Comparison of ENCODE assay signal across 36 cellular contexts in the genomic region with DNA sequence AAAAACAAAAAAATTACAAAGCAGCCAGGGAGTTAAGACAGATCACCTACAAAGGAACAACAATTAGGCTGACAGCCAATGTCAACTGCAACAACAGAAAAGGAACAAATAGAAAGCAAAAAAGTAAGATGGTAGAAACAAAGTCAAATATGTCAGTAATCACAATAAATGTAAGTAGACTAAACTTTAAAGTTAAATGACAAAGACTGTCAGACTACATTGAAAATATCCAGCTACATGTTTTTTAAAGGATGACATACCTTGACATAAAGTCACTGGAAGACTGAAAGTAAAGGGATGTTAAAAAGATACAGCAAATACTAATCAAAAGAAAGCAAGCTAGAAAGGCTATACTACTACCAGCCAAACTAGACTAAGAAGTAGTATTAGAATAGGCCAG. TPM values are rescaled to one million over a fixed set of nuclear protein-coding genes. Genes with fewer than 3 reads are reported as not detected.
"Had no signal": no experiment of that assay in that cellular context is flagged by ENCODE, and none has a peak within 500 bp of the region (broad histone marks: within the 10 kb centered on the region; RNA-seq: fewer than 3 reads in every experiment).

No MANE protein-coding gene starts in this region.

- H3K27me3 Mint-ChIP-seq: activated B cell treated with CpG ODN at 0.5 μM for 24 hours; activated CD4-positive, alpha-beta memory T cell treated with anti-CD3 and anti-CD28 coated beads, Interleukin-2, amount 10 ng/mL, durations not matched to agents 7 days and 5 days; activated CD4-positive, alpha-beta T cell treated with anti-CD3 and anti-CD28 coated beads, Interleukin-2, amount 10 ng/mL, durations not matched to agents 7 days and 5 days; activated CD8-positive, alpha-beta memory T cell treated with anti-CD3 and anti-CD28 coated beads, Interleukin-2, amount 10 ng/mL, durations not matched to agents 7 days and 5 days; activated naive CD8-positive, alpha-beta T cell treated with anti-CD3 and anti-CD28 coated beads for 36 hours; activated T-helper 17 cell treated with anti-CD3 and anti-CD28 coated beads, Interleukin-2, amount 50 U/mL, for 72 hours; brain; central memory CD8-positive, alpha-beta T cell had no signal

- H3K27ac ChIP-seq: adrenal gland, ascending aorta, cardiac muscle cell, VCaP had no signal

- H3K4me3 Mint-ChIP-seq: activated B cell treated with CpG ODN at 0.5 μM for 24 hours; activated CD4-positive, alpha-beta memory T cell treated with anti-CD3 and anti-CD28 coated beads, Interleukin-2, amount 10 ng/mL, durations not matched to agents 7 days and 5 days; activated CD4-positive, alpha-beta T cell treated with anti-CD3 and anti-CD28 coated beads, Interleukin-2, amount 10 ng/mL, durations not matched to agents 7 days and 5 days; activated CD8-positive, alpha-beta memory T cell treated with anti-CD3 and anti-CD28 coated beads, Interleukin-2, amount 10 ng/mL, durations not matched to agents 7 days and 5 days; activated CD8-positive, alpha-beta T cell treated with anti-CD3 and anti-CD28 coated beads, Interleukin-2, amount 10 ng/mL, durations not matched to agents 7 days and 5 days; activated naive CD4-positive, alpha-beta T cell treated with anti-CD3 and anti-CD28 coated beads for 36 hours; activated naive CD8-positive, alpha-beta T cell treated with anti-CD3 and anti-CD28 coated beads for 36 hours; activated T-cell treated with anti-CD3 and anti-CD28 coated beads, Interleukin-2, amount 50 U/mL, for 4 hours; activated T-cell treated with anti-CD3 and anti-CD28 coated beads, Interleukin-2, amount 50 U/mL, for 72 hours; activated T-helper 1 cell treated with anti-CD3 and anti-CD28 coated beads, Interleukin-12 subunit alpha, Interleukin-12 subunit beta, Interleukin-2, Interleukin-4 antibody, amounts not matched to agents 30 ng/mL and 10 ng/mL and 1 ng/mL, durations not matched to agents 14 hours and 24 hours and 36 hours; activated T-helper 17 cell treated with anti-CD3 and anti-CD28 coated beads, Interleukin-2, amount 50 U/mL, for 72 hours; brain; central memory CD8-positive, alpha-beta T cell; T-helper 1 cell treated with Interleukin-12 subunit alpha and Interleukin-12 subunit beta and Interleukin-4 antibody, amounts not matched to agents 30 μg/mL and 1 μg/mL, for 36 hours; T-helper 2 cell treated with Interferon-gamma antibody and Interleukin-4, amounts not matched to agents 5 μg/mL and 100 μg/mL, for 36 hours had no signal

- H3K4me1 ChIP-seq: adrenal gland, ascending aorta had no signal

- H3K9me3 ChIP-seq: adrenal gland had no signal

- H3K27me3 ChIP-seq: adrenal gland, ascending aorta, cardiac muscle cell had no signal

- H3K27ac Mint-ChIP-seq: activated B cell treated with CpG ODN at 0.5 μM for 24 hours; activated CD4-positive, alpha-beta memory T cell treated with anti-CD3 and anti-CD28 coated beads, Interleukin-2, amount 10 ng/mL, durations not matched to agents 7 days and 5 days; activated CD4-positive, alpha-beta T cell treated with anti-CD3 and anti-CD28 coated beads, Interleukin-2, amount 10 ng/mL, durations not matched to agents 7 days and 5 days; activated CD8-positive, alpha-beta memory T cell treated with anti-CD3 and anti-CD28 coated beads, Interleukin-2, amount 10 ng/mL, durations not matched to agents 7 days and 5 days; activated CD8-positive, alpha-beta T cell treated with anti-CD3 and anti-CD28 coated beads, Interleukin-2, amount 10 ng/mL, durations not matched to agents 7 days and 5 days; activated naive CD4-positive, alpha-beta T cell treated with anti-CD3 and anti-CD28 coated beads for 36 hours; activated naive CD4-positive, alpha-beta T cell treated with anti-CD3 and anti-CD28 coated beads, Interleukin-2, amount 50 U/mL, for 72 hours; activated naive CD8-positive, alpha-beta T cell treated with anti-CD3 and anti-CD28 coated beads for 36 hours; activated T-helper 1 cell treated with anti-CD3 and anti-CD28 coated beads, Interleukin-12 subunit alpha, Interleukin-12 subunit beta, Interleukin-2, Interleukin-4 antibody, amounts not matched to agents 30 ng/mL and 10 ng/mL and 1 ng/mL, durations not matched to agents 14 hours and 24 hours and 36 hours; activated T-helper 17 cell treated with anti-CD3 and anti-CD28 coated beads, Interleukin-2, amount 50 U/mL, for 72 hours; brain; T-helper 1 cell treated with Interleukin-12 subunit alpha and Interleukin-12 subunit beta and Interleukin-4 antibody, amounts not matched to agents 30 μg/mL and 1 μg/mL, for 36 hours; T-helper 2 cell treated with Interferon-gamma antibody and Interleukin-4, amounts not matched to agents 5 μg/mL and 100 μg/mL, for 36 hours had no signal

- H3K4me1 Mint-ChIP-seq: activated B cell treated with CpG ODN at 0.5 μM for 24 hours; activated CD4-positive, alpha-beta memory T cell treated with anti-CD3 and anti-CD28 coated beads, Interleukin-2, amount 10 ng/mL, durations not matched to agents 7 days and 5 days; activated CD8-positive, alpha-beta memory T cell treated with anti-CD3 and anti-CD28 coated beads, Interleukin-2, amount 10 ng/mL, durations not matched to agents 7 days and 5 days; activated naive CD8-positive, alpha-beta T cell treated with anti-CD3 and anti-CD28 coated beads for 36 hours; activated T-helper 17 cell treated with anti-CD3 and anti-CD28 coated beads, Interleukin-2, amount 50 U/mL, for 72 hours; brain; central memory CD8-positive, alpha-beta T cell had no signal

- H3K4me3 ChIP-seq: adrenal gland, ascending aorta, cardiac muscle cell had no signal

- DNase-seq: activated B cell treated with CpG ODN at 0.5 μM for 24 hours; activated CD4-positive, alpha-beta memory T cell treated with anti-CD3 and anti-CD28 coated beads, Interleukin-2, amount 10 ng/mL, durations not matched to agents 7 days and 5 days; activated CD4-positive, alpha-beta T cell treated with anti-CD3 and anti-CD28 coated beads for 4 hours; activated CD4-positive, alpha-beta T cell treated with anti-CD3 and anti-CD28 coated beads, Interleukin-2, amount 10 ng/mL, durations not matched to agents 7 days and 5 days; activated CD4-positive, alpha-beta T cell treated with anti-CD3 and anti-CD28 coated beads, Interleukin-2, amount 50 U/mL, for 48 hours; activated CD4-positive, CD25-positive, alpha-beta regulatory T cell treated with anti-CD3 and anti-CD28 coated beads, Interleukin-2, amount 50 U/mL, for 72 hours; activated CD8-positive, alpha-beta memory T cell treated with anti-CD3 and anti-CD28 coated beads for 24 hours; activated CD8-positive, alpha-beta memory T cell treated with anti-CD3 and anti-CD28 coated beads, Interleukin-2, amount 10 ng/mL, durations not matched to agents 7 days and 5 days; activated CD8-positive, alpha-beta T cell treated with anti-CD3 and anti-CD28 coated beads, Interleukin-2, amount 10 ng/mL, durations not matched to agents 7 days and 5 days; activated effector memory CD4-positive, alpha-beta T cell treated with anti-CD3 and anti-CD28 coated beads, Interleukin-2, amount 50 U/mL, for 16 hours; activated gamma-delta T cell treated with Interleukin-2 at 50 U/mL for 16 hours; activated naive CD4-positive, alpha-beta T cell; activated naive CD4-positive, alpha-beta T cell treated with anti-CD3 and anti-CD28 coated beads for 36 hours; activated naive CD4-positive, alpha-beta T cell treated with anti-CD3 and anti-CD28 coated beads, Interleukin-2, amount 50 U/mL, for 16 hours; activated naive CD8-positive, alpha-beta T cell treated with anti-CD3 and anti-CD28 coated beads for 36 hours; activated T-cell treated with anti-CD3 and anti-CD28 coated beads for 4 hours; activated T-cell treated with anti-CD3 and anti-CD28 coated beads, Interleukin-2, amount 50 U/mL, for 1 hour; activated T-cell treated with anti-CD3 and anti-CD28 coated beads, Interleukin-2, amount 50 U/mL, for 4 hours; activated T-cell treated with anti-CD3 and anti-CD28 coated beads, Interleukin-2, amount 50 U/mL, for 72 hours; adrenal gland; amniotic stem cell; caudate nucleus; cerebellar nuclear complex; T-helper 1 cell; T-helper 2 cell; T-helper 9 cell had no signal

- H3K36me3 ChIP-seq: adrenal gland had no signal

- ATAC-seq: activated CD8-positive, alpha-beta memory T cell treated with anti-CD3 and anti-CD28 coated beads, Interleukin-2, amount 10 ng/mL, durations not matched to agents 7 days and 5 days; activated CD8-positive, alpha-beta T cell treated with anti-CD3 and anti-CD28 coated beads, Interleukin-2, amount 10 ng/mL, durations not matched to agents 7 days and 5 days; activated naive CD4-positive, alpha-beta T cell treated with anti-CD3 and anti-CD28 coated beads, Interleukin-2, amount 50 U/mL, for 72 hours; activated T-cell treated with anti-CD3 and anti-CD28 coated beads, Interleukin-2, amount 50 U/mL, for 4 hours; activated T-cell treated with anti-CD3 and anti-CD28 coated beads, Interleukin-2, amount 50 U/mL, for 72 hours; activated T-helper 17 cell treated with anti-CD3 and anti-CD28 coated beads, Interleukin-2, amount 50 U/mL, for 72 hours had no signal

RNA-seq across cellular contexts. Expression of a gene that starts 46.7 kb away (rescaled TPM):
- total RNA-seq: ascending aorta, cardiac muscle cell had no signal
